ENCODE assay signal across 16 cellular contexts in genomic region chr4:54588404-54588803, GRCh38.
"Had no signal": no experiment of that assay in that cellular context is flagged by ENCODE, and none has a peak within 500 bp of the region (broad histone marks: within the 10 kb centered on the region; RNA-seq: fewer than 3 reads in every experiment).

No MANE protein-coding gene starts in this region.

- DNase-seq: activated CD4-positive, alpha-beta T cell treated with anti-CD3 and anti-CD28 coated beads, Interleukin-2, amount 50 U/mL, for 4 hours; activated CD4-positive, CD25-positive, alpha-beta regulatory T cell treated with anti-CD3 and anti-CD28 coated beads, Interleukin-2, amount 50 U/mL, for 72 hours; activated CD8-positive, alpha-beta memory T cell treated with anti-CD3 and anti-CD28 coated beads, Interleukin-2, amount 10 ng/mL, durations not matched to agents 7 days and 5 days; activated effector memory CD4-positive, alpha-beta T cell treated with anti-CD3 and anti-CD28 coated beads, Interleukin-2, amount 50 U/mL, for 16 hours; activated T-cell treated with anti-CD3 and anti-CD28 coated beads, Interleukin-2, amount 50 U/mL, for 4 hours; hippocampal formation; left cardiac atrium; lower lobe of right lung; naive B cell; T-helper 2 cell; thyroid gland; uterus had no signal

- ATAC-seq: activated CD8-positive, alpha-beta memory T cell treated with anti-CD3 and anti-CD28 coated beads, Interleukin-2, amount 10 ng/mL, durations not matched to agents 7 days and 5 days; activated naive CD4-positive, alpha-beta T cell treated with anti-CD3 and anti-CD28 coated beads, Interleukin-2, amount 50 U/mL, for 72 hours; activated T-cell treated with anti-CD3 and anti-CD28 coated beads, Interleukin-2, amount 50 U/mL, for 4 hours; left cardiac atrium; lower lobe of right lung had no signal

- H3K4me3 ChIP-seq: breast epithelium, lower lobe of right lung, right atrium auricular region, skin epidermis, thyroid gland, uterus had no signal
